Comparison of ENCODE assay signal across 20 cellular contexts in genomic region chr14:52008136-52008535, GRCh38.
"Had no signal": no experiment of that assay in that cellular context is flagged by ENCODE, and none has a peak within 500 bp of the region (broad histone marks: within the 10 kb centered on the region; RNA-seq: fewer than 3 reads in every experiment).

No MANE protein-coding gene starts in this region.

- H3K4me1 Mint-ChIP-seq: nephron; stimulated activated memory B cell treated with anti-CD40 and anti-IgM and Interleukin-4, amounts not matched to agents 10 μg/mL and 1 μg/mL and 100 μg/mL, for 72 hours had no signal

- DNase-seq: effector memory CD8-positive, alpha-beta T cell; gastrocnemius medialis; heart right ventricle; islet precursor cell; lower lobe of right lung; mesenchymal stem cell; midbrain; right lobe of liver; stimulated activated CD4-positive, alpha-beta T cell treated with anti-CD3 and anti-CD28 coated beads, Interleukin-4, amount 100 ng/mL, for 1 hour; stimulated activated CD8-positive, alpha-beta memory T cell treated with anti-CD3 and anti-CD28 coated beads, Interleukin-4, amount 100 ng/mL, for 48 hours; testis had no signal

- H3K27me3 ChIP-seq: esophagus muscularis mucosa, gastrocnemius medialis, heart right ventricle, right lobe of liver, testis, tibial nerve had no signal

- H3K27ac ChIP-seq: epithelial cell of prostate, gastrocnemius medialis, lower lobe of right lung, parathyroid adenoma, prostate gland, testis, tibial nerve had no signal

- H3K9me3 Mint-ChIP-seq: dendritic cell treated with granulocyte-macrophage colony-stimulating factor and Interleukin-4, amounts not matched to agents 40 ng/mL and 50 ng/mL, for 4 days; effector memory CD8-positive, alpha-beta T cell; nephron; stimulated activated memory B cell treated with anti-CD40 and anti-IgM and Interleukin-4, amounts not matched to agents 10 μg/mL and 1 μg/mL and 100 μg/mL, for 72 hours; stimulated activated naive CD8-positive, alpha-beta T cell treated with anti-CD3 and anti-CD28 coated beads, Interleukin-15, Interleukin-2, amounts not matched to agents 100 ng/mL and 50 ng/mL, for 24 hours had no signal

- H3K27me3 Mint-ChIP-seq: dendritic cell treated with granulocyte-macrophage colony-stimulating factor and Interleukin-4, amounts not matched to agents 40 ng/mL and 50 ng/mL, for 4 days; effector memory CD8-positive, alpha-beta T cell; stimulated activated memory B cell treated with anti-CD40 and anti-IgM and Interleukin-4, amounts not matched to agents 10 μg/mL and 1 μg/mL and 100 μg/mL, for 72 hours; stimulated activated naive CD8-positive, alpha-beta T cell treated with anti-CD3 and anti-CD28 coated beads, Interleukin-15, Interleukin-2, amounts not matched to agents 100 ng/mL and 50 ng/mL, for 24 hours had no signal

- H3K4me3 Mint-ChIP-seq: dendritic cell treated with granulocyte-macrophage colony-stimulating factor and Interleukin-4, amounts not matched to agents 40 ng/mL and 50 ng/mL, for 4 days; effector memory CD8-positive, alpha-beta T cell; nephron; stimulated activated memory B cell treated with anti-CD40 and anti-IgM and Interleukin-4, amounts not matched to agents 10 μg/mL and 1 μg/mL and 100 μg/mL, for 72 hours; stimulated activated naive CD8-positive, alpha-beta T cell treated with anti-CD3 and anti-CD28 coated beads, Interleukin-15, Interleukin-2, amounts not matched to agents 100 ng/mL and 50 ng/mL, for 24 hours had no signal

- H3K4me3 ChIP-seq: esophagus muscularis mucosa, gastrocnemius medialis, heart right ventricle, lower lobe of right lung, prostate gland, right lobe of liver, testis, tibial nerve had no signal

- H2AFZ ChIP-seq: parathyroid adenoma had no signal

- H3K27ac Mint-ChIP-seq: dendritic cell treated with granulocyte-macrophage colony-stimulating factor and Interleukin-4, amounts not matched to agents 40 ng/mL and 50 ng/mL, for 4 days; nephron; stimulated activated memory B cell treated with anti-CD40 and anti-IgM and Interleukin-4, amounts not matched to agents 10 μg/mL and 1 μg/mL and 100 μg/mL, for 72 hours; stimulated activated naive CD8-positive, alpha-beta T cell treated with anti-CD3 and anti-CD28 coated beads, Interleukin-15, Interleukin-2, amounts not matched to agents 100 ng/mL and 50 ng/mL, for 24 hours had no signal

- H3K79me2 ChIP-seq: parathyroid adenoma had no signal

- H3K9me3 ChIP-seq: esophagus muscularis mucosa, gastrocnemius medialis, heart right ventricle, lower lobe of right lung, prostate gland, right lobe of liver, testis, tibial nerve had no signal

- ATAC-seq: effector memory CD8-positive, alpha-beta T cell; gastrocnemius medialis; heart right ventricle; lower lobe of right lung; stimulated activated memory B cell treated with anti-CD40 and anti-IgM and Interleukin-4, amounts not matched to agents 10 μg/mL and 1 μg/mL and 100 μg/mL, for 72 hours had no signal

- H3K4me1 ChIP-seq: parathyroid adenoma, prostate gland had no signal
